In the genomic region with DNA sequence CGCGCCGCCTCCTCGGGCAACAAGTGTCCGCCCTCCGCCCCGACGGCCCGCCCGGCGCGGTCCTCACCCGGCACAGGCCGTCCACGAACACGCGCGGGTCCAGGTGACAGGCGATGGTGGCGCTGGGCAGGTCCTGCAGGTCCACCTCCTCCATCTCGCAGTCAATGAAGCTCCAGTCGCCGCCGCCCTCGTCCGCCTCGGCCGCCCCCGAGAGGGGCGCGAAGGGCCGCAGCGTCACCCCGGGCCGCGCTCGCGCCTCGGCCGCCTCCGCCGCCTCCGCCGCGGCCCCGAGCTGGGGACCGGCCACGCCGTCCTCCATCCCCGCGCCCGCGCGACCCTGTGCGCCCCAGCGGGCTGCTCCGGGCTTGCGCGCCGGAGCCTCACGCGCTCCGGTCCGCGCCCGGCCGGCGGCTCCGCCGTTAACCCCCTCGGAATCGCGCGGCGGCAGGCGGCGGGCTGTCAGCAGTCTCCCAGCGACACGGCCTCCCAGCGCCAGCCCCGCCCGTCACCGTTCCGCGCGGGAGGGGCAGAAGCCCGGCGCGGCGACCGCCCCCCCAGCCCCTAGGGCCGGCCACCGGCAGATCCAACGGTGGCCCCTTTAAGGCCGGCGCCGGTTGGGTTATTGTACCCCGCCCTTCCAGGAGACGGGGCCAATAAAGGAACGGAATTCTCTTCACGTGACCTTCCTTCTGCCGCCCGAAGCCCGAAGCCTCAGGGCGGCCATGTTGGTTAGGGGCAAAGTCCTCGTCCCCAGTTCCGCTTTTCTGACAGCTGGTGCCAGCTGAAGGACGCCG, we compare ENCODE assay signal across 8 cellular contexts. TPM values are rescaled to one million over a fixed set of nuclear protein-coding genes. Genes with fewer than 3 reads are reported as not detected.
DNase-seq lines count a peak whose midpoint lies in the region; ATAC-seq and TF ChIP-seq lines count a peak whose summit lies in the region.

RCAN1 (minus strand) TSS at position 421 of the 794 bp plus-strand sequence; CDS start at position 319, 102 bp downstream.

- H4K20me1 ChIP-seq in SK-N-SH (ENCODE audit: insufficient read depth) = no peaks in the 10 kb centered on the region

- no peaks in the 10 kb centered on the region for H3K36me3 Mint-ChIP-seq in activated naive CD4-positive, alpha-beta T cell treated with anti-CD3 and anti-CD28 coated beads, Interleukin-2, amount 50 U/mL, for 24 hours

- no peaks in the 10 kb centered on the region for H3K9me2 ChIP-seq in SK-N-SH

- no peaks in the 10 kb centered on the region for H3K27me3 ChIP-seq in GM06990 (replicated peaks; ENCODE audit: control insufficient read depth, insufficient read depth, low read length)
- peaks cover 6% of the 10 kb centered on the region; the same call in 1 of the 2 replicates for H3K27me3 ChIP-seq in SK-N-SH (ENCODE audit: insufficient read depth)

- peak within 1 kb of the TSS; percentile 90 for H3K4me3 Mint-ChIP-seq in activated naive CD4-positive, alpha-beta T cell treated with anti-CD3 and anti-CD28 coated beads, Interleukin-2, amount 50 U/mL, for 24 hours

- DNase-seq in GM06990 (ENCODE audit: extremely low read depth, insufficient read length) (peak; percentile 91), NB4 (ENCODE audit: low read depth) (peak; percentile 96), SK-N-SH (peak; percentile 90), germinal center (ENCODE audit: low spot score) (peak; percentile 95), non-pigmented ciliary epithelial cell (ENCODE audit: low read depth) (peak; percentile 61), substantia nigra (lab: John Stamatoyannopoulos, UW) (peak; percentile 72 to 95 (median 89))

- H3K27ac Mint-ChIP-seq in activated naive CD4-positive, alpha-beta T cell treated with anti-CD3 and anti-CD28 coated beads, Interleukin-2, amount 50 U/mL, for 24 hours = peak within 1 kb of the TSS; percentile 96

- H3K9ac ChIP-seq in SK-N-SH = peak within 1 kb of the TSS; percentile 47

- WGBS in SK-N-SH (ENCODE audit: low lambda C conversion rate) = 0% methylated on average over 10 of the region's 109 CpGs

- peak; percentile 98 for ATAC-seq in HG02571 (IDR thresholded peaks at IDR 0.05; ENCODE audit: unreplicated experiment)

- no peak for TF ChIP-seq EP300 in SK-N-SH (IDR thresholded peaks at IDR 0.05; ENCODE audit: borderline replicate concordance in 1 of 2, low read depth in 1 of 2, low read length in 1 of 2)

- H3K4me2 ChIP-seq in SK-N-SH = peak within 1 kb of the TSS; percentile 83

- POLR2A ChIA-PET in SK-N-SH (lab: Yijun Ruan, JAX) = no interaction called here

- H2AFZ ChIP-seq in SK-N-SH (ENCODE audit: low read depth) = peak within 1 kb of the TSS; percentile 84

- TF ChIP-seq RAD21 in SK-N-SH (IDR thresholded peaks at IDR 0.05; ENCODE audit: low read length) = no peak

- H3K4me3 ChIP-seq in GM06990 (replicated peaks; ENCODE audit: low read depth, low read length) = peak within 1 kb of the TSS; percentile 79
- peak within 1 kb of the TSS; percentile 50 for H3K4me3 ChIP-seq in NB4 (ENCODE audit: low read depth, low read length)
- H3K4me3 ChIP-seq in SK-N-SH (ENCODE audit: low read depth in 2 of 2, low read length in 1 of 2) = peak within 1 kb of the TSS; percentile 76 to 90

- H3K27me3 Mint-ChIP-seq in activated naive CD4-positive, alpha-beta T cell treated with anti-CD3 and anti-CD28 coated beads, Interleukin-2, amount 50 U/mL, for 24 hours = peaks cover 1% of the 10 kb centered on the region

- no peaks in the 10 kb centered on the region for H3K9me3 Mint-ChIP-seq in activated naive CD4-positive, alpha-beta T cell treated with anti-CD3 and anti-CD28 coated beads, Interleukin-2, amount 50 U/mL, for 24 hours

- CTCF ChIA-PET in SK-N-SH (lab: Yijun Ruan, JAX) = interaction anchor here (0.6 to 6.6 kb wide), 5 partner anchors 13 to 1402 kb away, joined by 3 to 61 read pairs (median 7); no protein-coding TSS in a partner anchor

- H3K27ac ChIP-seq in SK-N-SH (ENCODE audit: low read depth in 2 of 2, low read length in 1 of 2) = peak within 1 kb of the TSS in 1 of 2 experiments; percentile 16; a peak in 2 of 4 replicates
- H3K27ac ChIP-seq in substantia nigra (ENCODE audit: low read depth, low read length, poor library complexity, severe bottlenecking) = peak within 1 kb of the TSS; percentile 94

- TF ChIP-seq CTCF in GM06990 (IDR thresholded peaks at IDR 0.05; ENCODE audit: insufficient read depth, low read length, poor library complexity, severe bottlenecking) (no peak), NB4 (IDR thresholded peaks at IDR 0.05; ENCODE audit: low read depth, low read length) (no peak), SK-N-SH (IDR thresholded peaks at IDR 0.05) (no peak)

- TF ChIP-seq POLR2A in NB4 (IDR thresholded peaks at IDR 0.05; ENCODE audit: extremely low read depth, insufficient read length) = no peak

- H3K4me1 Mint-ChIP-seq in activated naive CD4-positive, alpha-beta T cell treated with anti-CD3 and anti-CD28 coated beads, Interleukin-2, amount 50 U/mL, for 24 hours = peaks cover 27% of the 10 kb centered on the region

- peaks cover 0 to 6% of the 10 kb centered on the region in 2 experiments; a peak in 2 of 4 replicates for H3K4me1 ChIP-seq in SK-N-SH (ENCODE audit: control insufficient read depth in 1 of 2, insufficient read depth in 2 of 2, low read depth in 1 of 2, low read length in 1 of 2)

- no peaks in the 10 kb centered on the region for H3K9me3 ChIP-seq in SK-N-SH

- peaks cover 2% of the 10 kb centered on the region for H3F3A ChIP-seq in SK-N-SH (replicated peaks; ENCODE audit: insufficient read depth)

- no peaks in the 10 kb centered on the region for H3K79me2 ChIP-seq in SK-N-SH (ENCODE audit: insufficient read depth)

- H3K36me3 ChIP-seq in GM06990 (ENCODE audit: control insufficient read depth, insufficient read depth, low read length) (no peaks in the 10 kb centered on the region), SK-N-SH (replicated peaks in 1 of 2; ENCODE audit: control insufficient read depth in 1 of 2, insufficient read depth in 2 of 2, low read length in 1 of 2) (no peaks in the 10 kb centered on the region)

TF ChIP-seq in SK-N-SH, 30 proteins besides CTCF, POLR2A, EP300 and RAD21 (continues in another document):
- TF ChIP-seq RXRA (IDR thresholded peaks at IDR 0.05; ENCODE audit: borderline replicate concordance, low read depth) = no peak
- peak; percentile 99 for TF ChIP-seq YY1 (IDR thresholded peaks at IDR 0.05; ENCODE audit: low read depth)
- no peak for TF ChIP-seq SIN3A (IDR thresholded peaks at IDR 0.05; ENCODE audit: borderline replicate concordance, low read depth, low read length)
- TF ChIP-seq, protein P1, sequence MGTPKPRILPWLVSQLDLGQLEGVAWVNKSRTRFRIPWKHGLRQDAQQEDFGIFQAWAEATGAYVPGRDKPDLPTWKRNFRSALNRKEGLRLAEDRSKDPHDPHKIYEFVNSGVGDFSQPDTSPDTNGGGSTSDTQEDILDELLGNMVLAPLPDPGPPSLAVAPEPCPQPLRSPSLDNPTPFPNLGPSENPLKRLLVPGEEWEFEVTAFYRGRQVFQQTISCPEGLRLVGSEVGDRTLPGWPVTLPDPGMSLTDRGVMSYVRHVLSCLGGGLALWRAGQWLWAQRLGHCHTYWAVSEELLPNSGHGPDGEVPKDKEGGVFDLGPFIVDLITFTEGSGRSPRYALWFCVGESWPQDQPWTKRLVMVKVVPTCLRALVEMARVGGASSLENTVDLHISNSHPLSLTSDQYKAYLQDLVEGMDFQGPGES (IDR thresholded peaks at IDR 0.05; ENCODE audit: low read depth, low read length) = no peak
- peak; percentile 88 for TF ChIP-seq USF2 (IDR thresholded peaks at IDR 0.05; ENCODE audit: borderline replicate concordance, low read depth, low read length)
- TF ChIP-seq, protein P2, sequence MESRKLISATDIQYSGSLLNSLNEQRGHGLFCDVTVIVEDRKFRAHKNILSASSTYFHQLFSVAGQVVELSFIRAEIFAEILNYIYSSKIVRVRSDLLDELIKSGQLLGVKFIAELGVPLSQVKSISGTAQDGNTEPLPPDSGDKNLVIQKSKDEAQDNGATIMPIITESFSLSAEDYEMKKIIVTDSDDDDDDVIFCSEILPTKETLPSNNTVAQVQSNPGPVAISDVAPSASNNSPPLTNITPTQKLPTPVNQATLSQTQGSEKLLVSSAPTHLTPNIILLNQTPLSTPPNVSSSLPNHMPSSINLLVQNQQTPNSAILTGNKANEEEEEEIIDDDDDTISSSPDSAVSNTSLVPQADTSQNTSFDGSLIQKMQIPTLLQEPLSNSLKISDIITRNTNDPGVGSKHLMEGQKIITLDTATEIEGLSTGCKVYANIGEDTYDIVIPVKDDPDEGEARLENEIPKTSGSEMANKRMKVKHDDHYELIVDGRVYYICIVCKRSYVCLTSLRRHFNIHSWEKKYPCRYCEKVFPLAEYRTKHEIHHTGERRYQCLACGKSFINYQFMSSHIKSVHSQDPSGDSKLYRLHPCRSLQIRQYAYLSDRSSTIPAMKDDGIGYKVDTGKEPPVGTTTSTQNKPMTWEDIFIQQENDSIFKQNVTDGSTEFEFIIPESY (IDR thresholded peaks at IDR 0.05; ENCODE audit: borderline replicate concordance, low read depth) = no peak
- TF ChIP-seq NRF1 (IDR thresholded peaks at IDR 0.05; ENCODE audit: low read depth, low read length) = no peak
- no peak for TF ChIP-seq GATA2 (CRISPR knock-in tag; IDR thresholded peaks at IDR 0.05)
- no peak for TF ChIP-seq TCF12 (IDR thresholded peaks at IDR 0.05)
- no peak for TF ChIP-seq POLR2AphosphoS5 (IDR thresholded peaks at IDR 0.05; ENCODE audit: low read depth, low read length)
- peak; percentile 62 for TF ChIP-seq MXI1 (IDR thresholded peaks at IDR 0.05; ENCODE audit: low read depth, low read length)
- no peak for TF ChIP-seq SMC3 (IDR thresholded peaks at IDR 0.05; ENCODE audit: low read depth, low read length)
- TF ChIP-seq USF1 (IDR thresholded peaks at IDR 0.05; ENCODE audit: borderline replicate concordance, low read depth) = peak; percentile 99
- TF ChIP-seq TEAD4 (IDR thresholded peaks at IDR 0.05; ENCODE audit: borderline replicate concordance, insufficient read depth) = no peak

RNA-seq across cellular contexts. Expression of gene RCAN1, which starts in this region (rescaled TPM):
- polyA plus RNA-seq in SK-N-SH (2012; rRNA removed) = 16.7 and 22.0 TPM in 2 replicates
- polyA plus RNA-seq in SK-N-SH (2012; cell fraction: cytosol; rRNA removed) = 20.4 and 26.4 TPM in 2 replicates
- polyA plus RNA-seq in SK-N-SH (2012; cell fraction: nucleus; rRNA removed) = 22.9 and 37.4 TPM in 2 replicates
